In the genomic region with DNA sequence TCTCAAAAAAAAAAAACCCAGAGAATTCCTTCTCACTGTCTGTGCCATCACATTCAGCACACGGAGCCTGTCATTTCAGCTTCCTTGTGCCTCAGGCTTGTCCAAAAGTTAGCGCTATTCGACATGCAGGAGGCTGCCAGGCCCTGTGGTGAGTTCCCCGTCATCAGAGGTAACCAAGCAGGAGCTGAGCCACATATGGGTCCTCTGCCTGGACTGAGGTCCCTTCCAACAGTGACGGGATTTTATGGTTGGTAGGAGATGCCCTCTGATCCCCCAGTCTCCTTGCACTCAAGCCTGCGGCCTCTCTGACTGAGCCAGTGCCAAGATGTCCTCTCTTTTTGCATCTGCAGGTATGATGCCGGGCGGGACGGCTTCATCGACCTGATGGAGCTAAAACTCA, we compare ENCODE assay signal across 37 cellular contexts. TPM values are rescaled to one million over a fixed set of nuclear protein-coding genes. Genes with fewer than 3 reads are reported as not detected.
A peak's percentile ranks its signal among the peaks of the same experiment; 100 is the strongest.
DNase-seq lines count a peak whose midpoint lies in the region; ATAC-seq, FAIRE-seq and TF ChIP-seq lines count a peak whose summit lies in the region.
"Had no signal": no experiment of that assay in that cellular context is flagged by ENCODE, and none has a peak within 500 bp of the region (broad histone marks: within the 10 kb centered on the region; RNA-seq: fewer than 3 reads in every experiment).

No MANE protein-coding gene starts in this region.

- peaks cover 12% of the 10 kb centered on the region for H3K36me3 ChIP-seq in CD4-positive, CD25-positive, alpha-beta regulatory T cell (ENCODE audit: control insufficient read depth, insufficient read depth, low read length)
- H3K36me3 ChIP-seq in Peyer's patch: peaks cover 0 to 41% (median 0%) of the 10 kb centered on the region in 3 donors
- H3K36me3 ChIP-seq in pancreas: peaks cover 0 to 16% (median 0%) of the 10 kb centered on the region in 3 donors

- no peak for ATAC-seq in CD4-positive, CD25-positive, alpha-beta regulatory T cell (ENCODE audit: low read depth in 2 of 2)
- no peak for ATAC-seq in effector memory CD8-positive, alpha-beta T cell (replicated peaks)
- ATAC-seq in pancreas: no peak
- ATAC-seq: left lung; naive thymus-derived CD8-positive, alpha-beta T cell; T-cell had no signal

- no peaks in the 10 kb centered on the region for H3K4me1 ChIP-seq in CD4-positive, CD25-positive, alpha-beta regulatory T cell (ENCODE audit: control insufficient read depth, insufficient read depth, low read length, poor library complexity, severe bottlenecking)
- H3K4me1 ChIP-seq in Peyer's patch (peaks cover 0 to 58% (median 16%) of the 10 kb centered on the region in 4 donors), pancreas (peaks cover 10 to 54% (median 43%) of the 10 kb centered on the region in 3 donors)

- peak in 1 of 2 donors; percentile 34 for TF ChIP-seq POLR2A in Peyer's patch (IDR thresholded peaks at IDR 0.05)

- H3K27ac Mint-ChIP-seq in CD4-positive, CD25-positive, alpha-beta regulatory T cell: peak overlapping the region; percentile 75 to 97 (median 84)
- peak overlapping the region; percentile 93 to 97 for H3K27ac Mint-ChIP-seq in effector memory CD8-positive, alpha-beta T cell
- H3K27ac Mint-ChIP-seq in activated T-helper 1 cell treated with anti-CD3 and anti-CD28 coated beads, Interleukin-12 subunit alpha, Interleukin-12 subunit beta, Interleukin-2, Interleukin-4 antibody, amounts not matched to agents 30 ng/mL and 10 ng/mL and 1 ng/mL, durations not matched to agents 14 hours and 24 hours and 36 hours: no peak overlapping the region

- no peak overlapping the region for H3K4me3 ChIP-seq in CD4-positive, CD25-positive, alpha-beta regulatory T cell (ENCODE audit: low read depth, low read length)
- H3K4me3 ChIP-seq in Peyer's patch: no peak overlapping the region
- no peak overlapping the region for H3K4me3 ChIP-seq in pancreas
- H3K4me3 ChIP-seq: BLaER1, left lung, skin epidermis had no signal

- H3K36me3 Mint-ChIP-seq in CD4-positive, CD25-positive, alpha-beta regulatory T cell: peaks cover 17% of the 10 kb centered on the region
- peaks cover 100% of the 10 kb centered on the region for H3K36me3 Mint-ChIP-seq in effector memory CD8-positive, alpha-beta T cell (ENCODE audit: insufficient read depth)
- peaks cover 26% of the 10 kb centered on the region for H3K36me3 Mint-ChIP-seq in activated T-helper 1 cell treated with anti-CD3 and anti-CD28 coated beads, Interleukin-12 subunit alpha, Interleukin-12 subunit beta, Interleukin-2, Interleukin-4 antibody, amounts not matched to agents 30 ng/mL and 10 ng/mL and 1 ng/mL, durations not matched to agents 14 hours and 24 hours and 36 hours (ENCODE audit: low read depth)

- no peaks in the 10 kb centered on the region for H3K9me3 ChIP-seq in CD4-positive, CD25-positive, alpha-beta regulatory T cell (ENCODE audit: control insufficient read depth in 2 of 2, low read length in 2 of 2)
- H3K9me3 ChIP-seq in Peyer's patch (no peaks in the 10 kb centered on the region), pancreas (no peaks in the 10 kb centered on the region)
- H3K9me3 ChIP-seq: BLaER1, left lung had no signal

- intact Hi-C loops in pancreas (cut with DNase I): loop anchor here in 1 of 3 donors (5.0 kb wide), 1 partner anchor 98 kb away; no protein-coding TSS in a partner anchor
- intact Hi-C loops in activated T-helper 1 cell treated with anti-CD3 and anti-CD28 coated beads, Interleukin-12 subunit alpha, Interleukin-12 subunit beta, Interleukin-2, Interleukin-4 antibody, amounts not matched to agents 30 ng/mL and 10 ng/mL and 1 ng/mL, durations not matched to agents 14 hours and 24 hours and 36 hours (cut with micrococcal nuclease): no loop called here

- H3K27ac ChIP-seq in CD4-positive, CD25-positive, alpha-beta regulatory T cell (ENCODE audit: insufficient read depth, low read length, poor library complexity, severe bottlenecking): peak overlapping the region; percentile 1
- H3K27ac ChIP-seq in Peyer's patch: peak overlapping the region in 3 of 4 donors; percentile 73 to 95 (median 92)
- peak overlapping the region; percentile 74 to 81 (median 77) for H3K27ac ChIP-seq in pancreas
- H3K27ac ChIP-seq: BLaER1, left lung had no signal

- DNase-seq in CD4-positive, CD25-positive, alpha-beta regulatory T cell: no peak
- peak in 1 of 3 donors; percentile 60 for DNase-seq in Peyer's patch
- DNase-seq in effector memory CD8-positive, alpha-beta T cell: no peak
- DNase-seq in pancreas: no peak
- DNase-seq in activated effector memory CD4-positive, alpha-beta T cell treated with Interleukin-2 at 50 U/mL for 16 hours: no peak
- DNase-seq in activated T-helper 1 cell treated with anti-CD3 and anti-CD28 coated beads, Interleukin-12 subunit alpha, Interleukin-12 subunit beta, Interleukin-2, Interleukin-4 antibody, amounts not matched to agents 30 ng/mL and 10 ng/mL and 1 ng/mL, durations not matched to agents 14 hours and 24 hours and 36 hours (ENCODE audit: low spot score): no peak
- no peak for DNase-seq in cerebellar cortex (ENCODE audit: low spot score)
- DNase-seq: activated B cell treated with CpG ODN at 0.5 μM for 24 hours; activated CD4-positive, alpha-beta memory T cell treated with anti-CD3 and anti-CD28 coated beads for 36 hours; activated CD8-positive, alpha-beta memory T cell treated with anti-CD3 and anti-CD28 coated beads, Interleukin-2, amount 50 U/mL, for 48 hours; activated effector memory CD4-positive, alpha-beta T cell treated with anti-CD3 and anti-CD28 coated beads, Interleukin-2, amount 50 U/mL, for 16 hours; Calu3; effector CD4-positive, alpha-beta T cell; left lung; mesendoderm; naive thymus-derived CD8-positive, alpha-beta T cell; NCI-H1092; NCI-H187; NCI-H2171; NCI-H526; retina; stimulated activated CD4-positive, alpha-beta T cell treated with anti-CD3 and anti-CD28 coated beads, Interleukin-1b, Interleukin-23, amount 100 ng/mL, for 48 hours; stimulated activated CD8-positive, alpha-beta memory T cell treated with anti-CD3 and anti-CD28 coated beads, Interleukin-4, amount 100 ng/mL, for 48 hours; T-cell; trophoblast cell had no signal

- no peaks in the 10 kb centered on the region for H3K9me3 Mint-ChIP-seq in CD4-positive, CD25-positive, alpha-beta regulatory T cell
- H3K9me3 Mint-ChIP-seq in effector memory CD8-positive, alpha-beta T cell: no peaks in the 10 kb centered on the region
- H3K9me3 Mint-ChIP-seq in activated T-helper 1 cell treated with anti-CD3 and anti-CD28 coated beads, Interleukin-12 subunit alpha, Interleukin-12 subunit beta, Interleukin-2, Interleukin-4 antibody, amounts not matched to agents 30 ng/mL and 10 ng/mL and 1 ng/mL, durations not matched to agents 14 hours and 24 hours and 36 hours: no peaks in the 10 kb centered on the region
- H3K9me3 Mint-ChIP-seq: activated B cell treated with CpG ODN at 0.5 μM for 24 hours; activated CD4-positive, alpha-beta memory T cell treated with anti-CD3 and anti-CD28 coated beads for 36 hours; IgD-negative memory B cell; naive thymus-derived CD8-positive, alpha-beta T cell; T-cell had no signal

- peaks cover 0 to 13% (median 10%) of the 10 kb centered on the region in 4 donors for H3K4me1 Mint-ChIP-seq in CD4-positive, CD25-positive, alpha-beta regulatory T cell
- peaks cover 38 to 46% of the 10 kb centered on the region in 2 donors for H3K4me1 Mint-ChIP-seq in effector memory CD8-positive, alpha-beta T cell (ENCODE audit: low read depth in 2 of 2)
- H3K4me1 Mint-ChIP-seq in activated T-helper 1 cell treated with anti-CD3 and anti-CD28 coated beads, Interleukin-12 subunit alpha, Interleukin-12 subunit beta, Interleukin-2, Interleukin-4 antibody, amounts not matched to agents 30 ng/mL and 10 ng/mL and 1 ng/mL, durations not matched to agents 14 hours and 24 hours and 36 hours (ENCODE audit: low read depth): peaks cover 15% of the 10 kb centered on the region

- H3K27me3 ChIP-seq in CD4-positive, CD25-positive, alpha-beta regulatory T cell (ENCODE audit: control insufficient read depth, insufficient read depth, low read length): no peaks in the 10 kb centered on the region
- no peaks in the 10 kb centered on the region for H3K27me3 ChIP-seq in Peyer's patch
- H3K27me3 ChIP-seq in pancreas: no peaks in the 10 kb centered on the region
- H3K27me3 ChIP-seq: BLaER1, left lung had no signal

- no peak for TF ChIP-seq CTCF in Peyer's patch (IDR thresholded peaks at IDR 0.05)
- no peak for TF ChIP-seq CTCF in pancreas (IDR thresholded peaks at IDR 0.05)

- WGBS in pancreas, 2 donors: 84 to 87% methylated on average over 10 of the region's 10 CpGs

- H3K4me3 Mint-ChIP-seq in CD4-positive, CD25-positive, alpha-beta regulatory T cell: no peak overlapping the region
- H3K4me3 Mint-ChIP-seq in effector memory CD8-positive, alpha-beta T cell: peak overlapping the region in 1 of 2 donors; percentile 70
- no peak overlapping the region for H3K4me3 Mint-ChIP-seq in activated T-helper 1 cell treated with anti-CD3 and anti-CD28 coated beads, Interleukin-12 subunit alpha, Interleukin-12 subunit beta, Interleukin-2, Interleukin-4 antibody, amounts not matched to agents 30 ng/mL and 10 ng/mL and 1 ng/mL, durations not matched to agents 14 hours and 24 hours and 36 hours
- H3K4me3 Mint-ChIP-seq: activated B cell treated with CpG ODN at 0.5 μM for 24 hours; activated CD4-positive, alpha-beta memory T cell treated with anti-CD3 and anti-CD28 coated beads for 36 hours; brain; IgD-negative memory B cell; naive thymus-derived CD8-positive, alpha-beta T cell; T-cell had no signal

- no peaks in the 10 kb centered on the region for H3K27me3 Mint-ChIP-seq in CD4-positive, CD25-positive, alpha-beta regulatory T cell
- no peaks in the 10 kb centered on the region for H3K27me3 Mint-ChIP-seq in effector memory CD8-positive, alpha-beta T cell
- no peaks in the 10 kb centered on the region for H3K27me3 Mint-ChIP-seq in activated T-helper 1 cell treated with anti-CD3 and anti-CD28 coated beads, Interleukin-12 subunit alpha, Interleukin-12 subunit beta, Interleukin-2, Interleukin-4 antibody, amounts not matched to agents 30 ng/mL and 10 ng/mL and 1 ng/mL, durations not matched to agents 14 hours and 24 hours and 36 hours (ENCODE audit: insufficient read depth)
- H3K27me3 Mint-ChIP-seq: activated B cell treated with CpG ODN at 0.5 μM for 24 hours; activated CD4-positive, alpha-beta memory T cell treated with anti-CD3 and anti-CD28 coated beads for 36 hours; brain; IgD-negative memory B cell; naive thymus-derived CD8-positive, alpha-beta T cell; T-cell had no signal

- no peak for FAIRE-seq in pancreas (lab: Jason Lieb, UNC)
- FAIRE-seq: H54, islet of Langerhans, RCC 7860 had no signal

RNA-seq across cellular contexts. Expression of gene CTRC, which starts 12.7 kb away (rescaled TPM):
- total RNA-seq in CD4-positive, CD25-positive, alpha-beta regulatory T cell: 1.4 TPM
- not detected for polyA plus RNA-seq in CD4-positive, CD25-positive, alpha-beta regulatory T cell
- 1 to 10 TPM in 1 of 4 donors, not detected in 3; 3.2 TPM for total RNA-seq in Peyer's patch
- total RNA-seq in pancreas: over 10,000 TPM in 1 of 6 donors, 1,000 to 10,000 TPM in 5; 7,866 to 13,867 (median 8,408) TPM
- 1,000 to 10,000 TPM; 3,972 to 5,613 TPM for polyA plus RNA-seq in pancreas
- total RNA-seq in activated T-helper 1 cell treated with anti-CD3 and anti-CD28 coated beads, Interleukin-12 subunit alpha, Interleukin-12 subunit beta, Interleukin-2, Interleukin-4 antibody, amounts not matched to agents 30 ng/mL and 10 ng/mL and 1 ng/mL, durations not matched to agents 14 hours and 24 hours and 36 hours: 0.29 and 0.57 TPM in 2 replicates
- total RNA-seq: Calu3, chondrocyte, glomerular endothelial cell, osteocyte, SK-MEL-5 had no signal
- polyA plus RNA-seq: AG04450, IgD-negative memory B cell had no signal

RNA-seq across cellular contexts. Expression of gene EFHD2, which starts 15.8 kb away (rescaled TPM):
- total RNA-seq in CD4-positive, CD25-positive, alpha-beta regulatory T cell: 93.6 TPM
- 10 to 100 TPM; 45.3 to 77.4 (median 61.3) TPM for polyA plus RNA-seq in CD4-positive, CD25-positive, alpha-beta regulatory T cell
- total RNA-seq in Peyer's patch (100 to 1,000 TPM in 3 of 4 donors, 10 to 100 TPM in 1; 84.2 to 236 (median 196) TPM), pancreas (10 to 100 TPM; 35.9 to 43.6 (median 38.8) TPM)
- polyA plus RNA-seq in pancreas: 10 to 100 TPM; 30.5 to 47.4 TPM
- total RNA-seq in activated T-helper 1 cell treated with anti-CD3 and anti-CD28 coated beads, Interleukin-12 subunit alpha, Interleukin-12 subunit beta, Interleukin-2, Interleukin-4 antibody, amounts not matched to agents 30 ng/mL and 10 ng/mL and 1 ng/mL, durations not matched to agents 14 hours and 24 hours and 36 hours: 100 and 101 TPM in 2 replicates

RNA-seq across cellular contexts. Expression of gene CELA2A, which starts 31.0 kb away (rescaled TPM):
- not detected for total RNA-seq in CD4-positive, CD25-positive, alpha-beta regulatory T cell
- not detected for polyA plus RNA-seq in CD4-positive, CD25-positive, alpha-beta regulatory T cell
- total RNA-seq in Peyer's patch (not detected), pancreas (over 10,000 TPM in 2 of 6 donors, 1,000 to 10,000 TPM in 3, 100 to 1,000 TPM in 1; 360 to 20,184 (median 5,030) TPM)
- polyA plus RNA-seq in pancreas: 1,000 to 10,000 TPM; 2,295 to 3,502 TPM
- not detected in 2 replicates for total RNA-seq in activated T-helper 1 cell treated with anti-CD3 and anti-CD28 coated beads, Interleukin-12 subunit alpha, Interleukin-12 subunit beta, Interleukin-2, Interleukin-4 antibody, amounts not matched to agents 30 ng/mL and 10 ng/mL and 1 ng/mL, durations not matched to agents 14 hours and 24 hours and 36 hours
- total RNA-seq: activated B cell treated with CpG ODN at 0.5 μM for 24 hours; activated CD4-positive, alpha-beta memory T cell treated with anti-CD3 and anti-CD28 coated beads for 36 hours; Calu3; chondrocyte; glomerular endothelial cell; left lung; naive thymus-derived CD8-positive, alpha-beta T cell; osteocyte; SK-MEL-5 had no signal
- polyA plus RNA-seq: AG04450; IgD-negative memory B cell; naive thymus-derived CD8-positive, alpha-beta T cell had no signal

RNA-seq across cellular contexts. Expression of gene CELA2B, which starts 50.4 kb away (rescaled TPM):
- total RNA-seq in CD4-positive, CD25-positive, alpha-beta regulatory T cell: not detected
- polyA plus RNA-seq in CD4-positive, CD25-positive, alpha-beta regulatory T cell: not detected
- total RNA-seq in Peyer's patch: not detected
- 1,000 to 10,000 TPM in 2 of 6 donors, 100 to 1,000 TPM in 4; 310 to 2,290 (median 800) TPM for total RNA-seq in pancreas
- 100 to 1,000 TPM; 186 to 203 TPM for polyA plus RNA-seq in pancreas
- not detected in 2 replicates for total RNA-seq in activated T-helper 1 cell treated with anti-CD3 and anti-CD28 coated beads, Interleukin-12 subunit alpha, Interleukin-12 subunit beta, Interleukin-2, Interleukin-4 antibody, amounts not matched to agents 30 ng/mL and 10 ng/mL and 1 ng/mL, durations not matched to agents 14 hours and 24 hours and 36 hours
- total RNA-seq: activated B cell treated with CpG ODN at 0.5 μM for 24 hours; activated CD4-positive, alpha-beta memory T cell treated with anti-CD3 and anti-CD28 coated beads for 36 hours; Calu3; chondrocyte; glomerular endothelial cell; naive thymus-derived CD8-positive, alpha-beta T cell; osteocyte; SK-MEL-5 had no signal
- polyA plus RNA-seq: AG04450; IgD-negative memory B cell; naive thymus-derived CD8-positive, alpha-beta T cell had no signal

Comparison
In these comparisons a context has a peak if more than half of its experiments do, and no peak if none do; other contexts are left out.
1. H3K27ac ChIP-seq: peak in every context shown above with its lines; median percentile 92 in Peyer's patch; 77 in pancreas; 1 in CD4-positive, CD25-positive, alpha-beta regulatory T cell.
2. RNA of gene CTRC, which starts 12.7 kb away (total RNA-seq): 7,866 to 13,867 TPM in pancreas; 1.4 TPM in CD4-positive, CD25-positive, alpha-beta regulatory T cell (single experiment), 3.2 TPM in Peyer's patch and 0.29 to 0.57 TPM in activated T-helper 1 cell treated with anti-CD3 and anti-CD28 coated beads, Interleukin-12 subunit alpha, Interleukin-12 subunit beta, Interleukin-2, Interleukin-4 antibody, amounts not matched to agents 30 ng/mL and 10 ng/mL and 1 ng/mL, durations not matched to agents 14 hours and 24 hours and 36 hours; every median in the first group is over 1,000 times any median in the second.
3. RNA of gene CELA2A, which starts 31.0 kb away (total RNA-seq): 360 to 20,184 TPM in pancreas; not detected in CD4-positive, CD25-positive, alpha-beta regulatory T cell (single experiment), not detected in Peyer's patch and not detected in activated T-helper 1 cell treated with anti-CD3 and anti-CD28 coated beads, Interleukin-12 subunit alpha, Interleukin-12 subunit beta, Interleukin-2, Interleukin-4 antibody, amounts not matched to agents 30 ng/mL and 10 ng/mL and 1 ng/mL, durations not matched to agents 14 hours and 24 hours and 36 hours; every median in the first group is over 100 times any median in the second.